In the genomic region with DNA sequence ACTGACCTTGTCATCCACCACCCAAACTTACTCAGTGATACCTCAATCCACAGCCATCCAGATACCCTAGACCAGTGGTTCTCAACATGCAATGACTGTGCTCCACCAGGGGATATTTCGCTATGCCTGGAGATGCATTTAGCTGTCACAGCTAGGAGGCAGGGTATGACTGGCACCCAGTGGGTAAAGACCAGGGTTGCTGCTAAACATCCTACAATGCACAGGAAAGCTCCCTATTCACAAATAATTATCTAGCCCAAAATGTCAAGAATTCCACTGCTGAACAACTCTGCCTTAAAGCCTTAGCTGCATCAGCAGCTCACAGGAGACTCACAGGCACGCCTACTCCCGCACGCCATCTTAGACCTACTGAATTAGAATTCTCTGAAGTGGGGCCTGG, we compare ENCODE assay signal across 14 cellular contexts.
"Had no signal": no experiment of that assay in that cellular context is flagged by ENCODE, and none has a peak within 500 bp of the region (broad histone marks: within the 10 kb centered on the region; RNA-seq: fewer than 3 reads in every experiment).

No MANE protein-coding gene starts in this region.

- ATAC-seq: activated CD8-positive, alpha-beta memory T cell treated with anti-CD3 and anti-CD28 coated beads, Interleukin-2, amount 10 ng/mL, durations not matched to agents 7 days and 5 days; gastroesophageal sphincter; lower lobe of right lung; mucosa of descending colon; naive thymus-derived CD8-positive, alpha-beta T cell; right cardiac atrium had no signal

- H3K27me3 Mint-ChIP-seq: activated CD8-positive, alpha-beta memory T cell treated with anti-CD3 and anti-CD28 coated beads, Interleukin-2, amount 10 ng/mL, durations not matched to agents 7 days and 5 days; activated T-cell treated with anti-CD3 and anti-CD28 coated beads, Interleukin-2, amount 50 U/mL, for 24 hours had no signal

- H3K27me3 ChIP-seq: gastroesophageal sphincter had no signal

- H3K4me1 Mint-ChIP-seq: activated CD8-positive, alpha-beta memory T cell treated with anti-CD3 and anti-CD28 coated beads, Interleukin-2, amount 10 ng/mL, durations not matched to agents 7 days and 5 days; naive thymus-derived CD8-positive, alpha-beta T cell had no signal

- H3K27ac Mint-ChIP-seq: activated CD8-positive, alpha-beta memory T cell treated with anti-CD3 and anti-CD28 coated beads, Interleukin-2, amount 10 ng/mL, durations not matched to agents 7 days and 5 days; activated naive CD8-positive, alpha-beta T cell; activated T-cell treated with anti-CD3 and anti-CD28 coated beads, Interleukin-2, amount 50 U/mL, for 24 hours; naive thymus-derived CD8-positive, alpha-beta T cell had no signal

- FAIRE-seq: small intestine had no signal

- H3K4me3 Mint-ChIP-seq: activated CD8-positive, alpha-beta memory T cell treated with anti-CD3 and anti-CD28 coated beads, Interleukin-2, amount 10 ng/mL, durations not matched to agents 7 days and 5 days; activated naive CD8-positive, alpha-beta T cell; activated T-cell treated with anti-CD3 and anti-CD28 coated beads, Interleukin-2, amount 50 U/mL, for 24 hours; naive thymus-derived CD8-positive, alpha-beta T cell had no signal

- H3K27ac ChIP-seq: gastroesophageal sphincter, lower lobe of right lung had no signal

- H3K36me3 Mint-ChIP-seq: activated CD8-positive, alpha-beta memory T cell treated with anti-CD3 and anti-CD28 coated beads, Interleukin-2, amount 10 ng/mL, durations not matched to agents 7 days and 5 days; activated naive CD8-positive, alpha-beta T cell; naive thymus-derived CD8-positive, alpha-beta T cell had no signal

- H3K4me3 ChIP-seq: gastroesophageal sphincter, lower lobe of right lung, mucosa of descending colon had no signal

- DNase-seq: activated CD4-positive, alpha-beta T cell treated with anti-CD3 and anti-CD28 coated beads for 1 hour; activated CD4-positive, alpha-beta T cell treated with anti-CD3 and anti-CD28 coated beads, Interleukin-2, amount 50 U/mL, for 48 hours; activated CD8-positive, alpha-beta memory T cell treated with anti-CD3 and anti-CD28 coated beads, Interleukin-2, amount 10 ng/mL, durations not matched to agents 7 days and 5 days; activated effector memory CD4-positive, alpha-beta T cell treated with Interleukin-2 at 50 U/mL for 16 hours; activated T-cell treated with anti-CD3 and anti-CD28 coated beads, Interleukin-2, amount 50 U/mL, for 24 hours; kidney glomerular epithelial cell; lower lobe of right lung; mucosa of descending colon; naive thymus-derived CD8-positive, alpha-beta T cell; right cardiac atrium; small intestine; trophoblast cell had no signal
